9 cellular contexts compared by ENCODE assay signal in the genomic region with DNA sequence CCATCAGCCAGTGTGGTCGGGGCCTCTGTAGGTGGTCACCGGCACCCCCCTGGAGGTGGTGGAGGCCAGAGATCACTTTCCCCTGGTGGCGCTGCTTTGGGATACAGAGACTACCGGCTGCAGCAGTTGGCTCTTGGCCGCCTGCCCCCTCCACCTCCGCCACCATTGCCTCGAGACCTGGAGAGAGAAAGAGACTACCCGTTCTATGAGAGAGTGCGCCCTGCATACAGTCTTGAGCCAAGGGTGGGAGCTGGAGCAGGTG. TPM values are rescaled to one million over a fixed set of nuclear protein-coding genes. Genes with fewer than 3 reads are reported as not detected.
A peak's percentile ranks its signal among the peaks of the same experiment; 100 is the strongest.
DNase-seq lines count a peak whose midpoint lies in the region; ATAC-seq, FAIRE-seq and TF ChIP-seq lines count a peak whose summit lies in the region.
"Had no signal": no experiment of that assay in that cellular context is flagged by ENCODE, and none has a peak within 500 bp of the region (broad histone marks: within the 10 kb centered on the region; RNA-seq: fewer than 3 reads in every experiment).

No MANE protein-coding gene starts in this region.

- H3K4me1 ChIP-seq in heart left ventricle (peaks cover 5 to 71% (median 62%) of the 10 kb centered on the region in 12 donors), K562 (replicated peaks in 1 of 2; ENCODE audit: control insufficient read depth in 2 of 2, insufficient read depth in 2 of 2, low read length in 2 of 2) (peaks cover 38 to 48% of the 10 kb centered on the region in 2 experiments), liver (ENCODE audit: control insufficient read depth in 4 of 4, insufficient read depth in 4 of 4, low read length in 3 of 4) (peaks cover 18 to 67% (median 51%) of the 10 kb centered on the region in 4 donors), uterus (peaks cover 7 to 11% of the 10 kb centered on the region in 2 donors)

- POLR2A ChIA-PET in K562 (lab: Yijun Ruan, JAX), result interaction anchor here (0.9 to 4.0 kb wide), 12 partner anchors 9 to 281 kb away, joined by 3 to 74 read pairs (median 5); no protein-coding TSS in a partner anchor

- H3K4me3 ChIP-seq in heart left ventricle (peak overlapping the region; percentile 64 to 95 (median 82)), K562 (peak overlapping the region; percentile 82), liver (ENCODE audit: low read depth in 1 of 3, low read length in 3 of 3) (peak overlapping the region; percentile 82 to 96 (median 91)), uterus (peak overlapping the region; percentile 97 to 100)

- intact Hi-C loops in heart left ventricle (cut with DNase I) (loop anchor here in 3 of 10 donors (5.0 kb wide), 1 partner anchor 67 kb away; a partner anchor contains a TSS), Right ventricle myocardium superior (cut with DNase I) (loop anchor here (5.0 kb wide), 1 partner anchor 67 kb away; a partner anchor contains a TSS), K562 (cut with micrococcal nuclease) (no loop called here), uterus (cut with DNase I; ENCODE audit: low total_unique reads) (no loop called here)

- DNase-seq in heart left ventricle (peak in 1 of 5 donors; percentile 37), Right ventricle myocardium superior (no peak), K562 (ENCODE audit: extremely low read depth in 1 of 4, low spot score in 3 of 4) (peak in 2 of 4 experiments; percentile 45 to 55), uterus (peak; percentile 19 to 22), NCI-H2196 (lab: John Stamatoyannopoulos, UW; ENCODE audit: unreplicated experiment) (no peak)
- DNase-seq in activated effector memory CD4-positive, alpha-beta T cell treated with anti-CD3 and anti-CD28 coated beads, Interleukin-2, amount 50 U/mL, for 16 hours, result no peak

- H3K9me1 ChIP-seq in K562 (ENCODE audit: control insufficient read depth, insufficient read depth, low read length), result peaks cover 4% of the 10 kb centered on the region

- BruUV-seq in K562 (replicated peaks; lab: Mats Ljungman, UMichigan), result no TSS peak

- no peak for TF ChIP-seq CTCF in heart left ventricle (IDR thresholded peaks at IDR 0.05)
- TF ChIP-seq CTCF in K562 (IDR thresholded peaks at IDR 0.05 in 2 of 3, conservative IDR thresholded peaks at IDR 0.05 in 1 of 3; ENCODE audit: insufficient read depth in 2 of 3, low read depth in 1 of 3, low read length in 3 of 3), result 0 out of 6 replicates have a peak, but pooled peaks of 1 of the 3 experiments have one; percentile 9
- no peak for TF ChIP-seq CTCF in liver (IDR thresholded peaks at IDR 0.05; ENCODE audit: low read depth, low read length, missing input control)
- TF ChIP-seq CTCF in uterus (IDR thresholded peaks at IDR 0.05), result no peak

- peaks cover 55% of the 10 kb centered on the region for H4K20me1 ChIP-seq in K562 (replicated peaks; ENCODE audit: control insufficient read depth, insufficient read depth, low read length)

- no peak for TF ChIP-seq EP300 in K562 (IDR thresholded peaks at IDR 0.05; ENCODE audit: low read length)

- peaks cover 79% of the 10 kb centered on the region for H3K79me2 ChIP-seq in K562 (ENCODE audit: control insufficient read depth, insufficient read depth, low read length)

- no peak for TF ChIP-seq RAD21 in K562 (CRISPR knock-in tag; conservative IDR thresholded peaks at IDR 0.05 in 1 of 2, IDR thresholded peaks at IDR 0.05 in 1 of 2)
- TF ChIP-seq RAD21 in liver (IDR thresholded peaks at IDR 0.05), result no peak

- peak overlapping the region; percentile 99 to 100 for H3K9ac ChIP-seq in K562 (ENCODE audit: insufficient read depth in 1 of 2, low read depth in 2 of 2, low read length in 2 of 2)
- H3K9ac ChIP-seq in liver (ENCODE audit: low read depth in 1 of 2, low read length in 2 of 2), result peak overlapping the region; percentile 68 to 91

- no peaks in the 10 kb centered on the region for H3K27me3 ChIP-seq in heart left ventricle
- no peaks in the 10 kb centered on the region for H3K27me3 ChIP-seq in K562 (ENCODE audit: control insufficient read depth in 2 of 2, insufficient read depth in 2 of 2, low read length in 2 of 2)
- no peaks in the 10 kb centered on the region for H3K27me3 ChIP-seq in liver (ENCODE audit: control insufficient read depth in 4 of 4, insufficient read depth in 4 of 4, low read length in 3 of 4)
- no peaks in the 10 kb centered on the region for H3K27me3 ChIP-seq in uterus

- ATAC-seq in heart left ventricle, result no peak
- no peak for ATAC-seq in Right ventricle myocardium superior (ENCODE audit: poor library complexity)
- peak; percentile 0 for ATAC-seq in K562
- no peak for ATAC-seq in HG03354 (IDR thresholded peaks at IDR 0.05; ENCODE audit: poor library complexity, severe bottlenecking, unreplicated experiment)

- H2AFZ ChIP-seq in K562 (ENCODE audit: low read depth, low read length), result no peak overlapping the region

- H3K36me3 ChIP-seq in heart left ventricle (peaks cover 0 to 48% (median 39%) of the 10 kb centered on the region in 9 donors), K562 (ENCODE audit: control insufficient read depth, insufficient read depth, low read length) (peaks cover 52% of the 10 kb centered on the region), liver (ENCODE audit: control insufficient read depth in 4 of 4, insufficient read depth in 3 of 4, low read depth in 1 of 4, low read length in 3 of 4) (peaks cover 1 to 7% (median 4%) of the 10 kb centered on the region in 4 donors), uterus (no peaks in the 10 kb centered on the region)

- FAIRE-seq in K562 (lab: Jason Lieb, UNC), result no peak
- FAIRE-seq: G401.6 had no signal

- H3K4me2 ChIP-seq in K562 (ENCODE audit: insufficient read depth, low read length), result peak overlapping the region; percentile 87

- TF ChIP-seq POLR2A in heart left ventricle (IDR thresholded peaks at IDR 0.05) (no peak), K562 (conservative IDR thresholded peaks at IDR 0.05) (no peak), uterus (IDR thresholded peaks at IDR 0.05) (no peak)

- in situ Hi-C loops in K562 (cut with MboI), result no loop called here

- CTCF ChIA-PET in K562 (lab: Yijun Ruan, JAX; ENCODE audit: low intra/inter-chr PET ratio), result no interaction called here

- peak overlapping the region; percentile 75 to 99 (median 93) for H3K27ac ChIP-seq in heart left ventricle
- peak overlapping the region; percentile 94 for H3K27ac ChIP-seq in K562 (ENCODE audit: extremely low read depth, low read depth, low read length)
- H3K27ac ChIP-seq in liver (ENCODE audit: low read depth in 1 of 2, low read length in 2 of 2), result peak overlapping the region; percentile 87 to 93
- peak overlapping the region in 1 of 2 donors; percentile 93 for H3K27ac ChIP-seq in uterus

- WGBS in heart left ventricle, 4 donors, result 7 to 13% (median 9%) methylated on average over 2 to 9 of the region's 9 CpGs
- 3% methylated on average over 9 of the region's 9 CpGs for WGBS in K562 (ENCODE audit: insufficient coverage, low coverage, missing lambda C conversion rate)
- 11% methylated on average over 9 of the region's 9 CpGs for WGBS in liver

- H3K9me3 ChIP-seq in heart left ventricle, result no peaks in the 10 kb centered on the region
- H3K9me3 ChIP-seq in K562 (replicated peaks; ENCODE audit: control insufficient read depth, insufficient read depth, low read depth, low read length), result no peaks in the 10 kb centered on the region
- no peaks in the 10 kb centered on the region for H3K9me3 ChIP-seq in liver (ENCODE audit: control insufficient read depth in 4 of 4, low read length in 3 of 4)
- H3K9me3 ChIP-seq in uterus, result no peaks in the 10 kb centered on the region

RNA-seq across cellular contexts. Expression of a gene that starts 1.0 kb away (rescaled TPM):
- 10 to 100 TPM; 14.1 to 24.4 (median 19.2) TPM for total RNA-seq in heart left ventricle
- polyA plus RNA-seq in heart left ventricle, result 1 to 10 TPM; 4.6 to 5.1 TPM
- total RNA-seq in Right ventricle myocardium superior, result 13.9 TPM
- total RNA-seq in K562 (2011; cell fraction: chromatin; rRNA removed; ENCODE audit: low replicate concordance), result 242 and 282 TPM in 2 replicates
- 217 and 228 TPM in 2 replicates for total RNA-seq in K562 (2011; cell fraction: nucleolus; rRNA removed)
- 127 and 197 TPM in 2 replicates for total RNA-seq in K562 (2011; cell fraction: nucleoplasm; rRNA removed)
- 63.4 and 67.7 TPM in 2 replicates for total RNA-seq in K562 (2014; rRNA removed)
- 43.4 and 45.3 TPM in 2 replicates for total RNA-seq in K562 (2014; rRNA removed; fragmentation: Illumina TruSeq; extraction: Trizol)
- 57.6 and 58.3 TPM in 2 replicates for total RNA-seq in K562 (2015; rRNA removed; fragmentation: Illumina TruSeq; extraction: Trizol)
- total RNA-seq in K562 (2021), result 53.4 and 56.1 TPM in 2 replicates
- polyA plus RNA-seq in K562 (2011; rRNA removed), result 28.2 and 32.1 TPM in 2 replicates
- polyA plus RNA-seq in K562 (2011; cell fraction: cytosol; rRNA removed), result 25.2 and 25.5 TPM in 2 replicates
- 67.3 and 94.0 TPM in 2 replicates for polyA plus RNA-seq in K562 (2011; cell fraction: nucleus; rRNA removed)
- polyA plus RNA-seq in K562 (2012), result 11.9 and 12.9 TPM in 2 replicates
- 16.9 and 17.1 TPM in 2 replicates for polyA plus RNA-seq in K562 (2014; fragmentation: Illumina TruSeq; extraction: Trizol)
- 1 to 10 TPM; 2.4 to 4.7 TPM for polyA plus RNA-seq in K562 (2014; fragmentation: Nextera tagmentation; extraction: Ambion mirVana)
- polyA plus RNA-seq in K562 (2014; rRNA removed), result 25.2 and 29.1 TPM in 2 replicates
- polyA minus RNA-seq in K562 (2011; rRNA and poly(A)+ RNA removed), result 164 and 169 TPM in 2 replicates
- 57.9 and 59.4 TPM in 2 replicates for polyA minus RNA-seq in K562 (2011; cell fraction: cytosol; rRNA and poly(A)+ RNA removed)
- polyA minus RNA-seq in K562 (2011; cell fraction: nucleus; rRNA and poly(A)+ RNA removed), result 287 and 388 TPM in 2 replicates
- 10 to 100 TPM; 27.2 to 34.0 TPM for total RNA-seq in liver
- polyA plus RNA-seq in liver, result 1 to 10 TPM; 2.4 to 2.8 TPM
- total RNA-seq in uterus, result 10 to 100 TPM in 3 of 4 donors, 1 to 10 TPM in 1; 9.2 to 71.1 (median 20.8) TPM

RNA-seq across cellular contexts. Expression of a gene that starts 50.7 kb away (rescaled TPM):
- total RNA-seq in heart left ventricle, result 1 to 10 TPM; 1.6 to 4.8 (median 2.3) TPM
- polyA plus RNA-seq in heart left ventricle, result 1 to 10 TPM in 1 of 2 donors, under 1 TPM in 1; 1.00 to 1.9 TPM
- 3.4 TPM for total RNA-seq in Right ventricle myocardium superior
- total RNA-seq in K562 (2011; cell fraction: chromatin; rRNA removed; ENCODE audit: low replicate concordance), result 1.0 and 3.1 TPM in 2 replicates
- total RNA-seq in K562 (2011; cell fraction: nucleolus; rRNA removed), result 0.39 TPM in 1 of 2 replicates, not detected in the other
- total RNA-seq in K562 (2011; cell fraction: nucleoplasm; rRNA removed), result 1.0 and 1.5 TPM in 2 replicates
- total RNA-seq in K562 (2014; rRNA removed), result 0.16 TPM in 1 of 2 replicates, not detected in the other
- 0.19 and 0.29 TPM in 2 replicates for total RNA-seq in K562 (2014; rRNA removed; fragmentation: Illumina TruSeq; extraction: Trizol)
- total RNA-seq in K562 (2015; rRNA removed; fragmentation: Illumina TruSeq; extraction: Trizol), result 0.04 TPM in 1 of 2 replicates, not detected in the other
- 0.07 and 0.29 TPM in 2 replicates for total RNA-seq in K562 (2021)
- polyA plus RNA-seq in K562 (2011; rRNA removed), result 0.31 and 0.39 TPM in 2 replicates
- polyA plus RNA-seq in K562 (2011; cell fraction: cytosol; rRNA removed), result 0.04 and 0.46 TPM in 2 replicates
- polyA plus RNA-seq in K562 (2011; cell fraction: nucleus; rRNA removed), result 0.38 and 0.90 TPM in 2 replicates
- 0.39 and 0.97 TPM in 2 replicates for polyA plus RNA-seq in K562 (2012)
- polyA plus RNA-seq in K562 (2014; fragmentation: Illumina TruSeq; extraction: Trizol), result 0.12 and 0.26 TPM in 2 replicates
- under 1 TPM; 0.20 to 0.23 TPM for polyA plus RNA-seq in K562 (2014; fragmentation: Nextera tagmentation; extraction: Ambion mirVana)
- 0.16 and 0.34 TPM in 2 replicates for polyA plus RNA-seq in K562 (2014; rRNA removed)
- 0.07 and 0.78 TPM in 2 replicates for polyA minus RNA-seq in K562 (2011; rRNA and poly(A)+ RNA removed)
- polyA minus RNA-seq in K562 (2011; cell fraction: cytosol; rRNA and poly(A)+ RNA removed), result not detected in 2 replicates
- polyA minus RNA-seq in K562 (2011; cell fraction: nucleus; rRNA and poly(A)+ RNA removed), result 0.22 TPM in 1 of 2 replicates, not detected in the other
- 1 to 10 TPM; 1.8 TPM for total RNA-seq in liver
- 1 to 10 TPM in 1 of 2 donors, under 1 TPM in 1; 0.72 to 1.4 TPM for polyA plus RNA-seq in liver
- 10 to 100 TPM in 1 of 4 donors, 1 to 10 TPM in 3; 2.3 to 11.3 (median 4.6) TPM for total RNA-seq in uterus

Comparison
In these comparisons a context has a peak if more than half of its experiments do, and no peak if none do; other contexts are left out.
1. DNase-seq: peak in uterus (2 of 2); none in Right ventricle myocardium superior (single experiment), NCI-H2196 (single experiment) and activated effector memory CD4-positive, alpha-beta T cell treated with anti-CD3 and anti-CD28 coated beads, Interleukin-2, amount 50 U/mL, for 16 hours (single experiment).
2. Peak in every context shown above with its lines, with median percentiles within 50 percentile points of each other: H3K4me3 ChIP-seq.